18 cellular contexts compared by ENCODE assay signal in the genomic region with DNA sequence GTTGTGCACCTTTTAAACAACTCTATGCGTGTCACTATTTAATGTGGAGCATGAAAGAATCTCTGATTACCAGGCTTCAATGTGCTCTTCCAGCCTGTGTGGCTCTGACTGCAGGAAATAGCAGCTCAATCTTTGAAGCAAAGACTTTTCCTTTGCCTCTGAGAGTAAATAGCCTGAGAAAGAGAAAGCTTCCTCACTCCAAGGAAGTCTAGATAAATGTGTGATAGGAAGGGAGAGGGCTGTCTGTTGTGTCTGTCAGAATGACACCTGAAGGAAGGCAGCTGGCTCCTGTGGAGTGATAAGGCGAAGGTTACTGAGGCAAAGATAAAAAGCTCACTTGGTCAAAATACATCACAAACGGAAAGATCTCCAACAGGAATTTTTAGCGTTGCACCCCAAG.
A peak's percentile ranks its signal among the peaks of the same experiment; 100 is the strongest.
DNase-seq lines count a peak whose midpoint lies in the region; TF ChIP-seq lines count a peak whose summit lies in the region.
"Had no signal": no experiment of that assay in that cellular context is flagged by ENCODE, and none has a peak within 500 bp of the region (broad histone marks: within the 10 kb centered on the region; RNA-seq: fewer than 3 reads in every experiment).

No MANE protein-coding gene starts in this region.

- H3K9me3 ChIP-seq in hepatocyte (ENCODE audit: low read depth) (no peaks in the 10 kb centered on the region), A673 (ENCODE audit: low read depth, low read length, poor library complexity, severe bottlenecking) (no peaks in the 10 kb centered on the region), HAP-1 (no peaks in the 10 kb centered on the region)
- H3K9me3 ChIP-seq: thyroid gland had no signal

- H3K27ac Mint-ChIP-seq in osteocyte (ENCODE audit: unreplicated experiment) = peak overlapping the region; percentile 89
- H3K27ac Mint-ChIP-seq: activated CD4-positive, alpha-beta memory T cell treated with anti-CD3 and anti-CD28 coated beads for 36 hours; memory B cell; stimulated activated effector memory CD8-positive, alpha-beta T cell treated with anti-CD3 and anti-CD28 coated beads, Interleukin-12 subunit alpha, Interleukin-12 subunit beta, amount 100 ng/mL, for 72 hours had no signal

- 28% methylated on average over 4 of the region's 4 CpGs for WGBS in hepatocyte (ENCODE audit: low lambda C conversion rate, missing lambda C conversion rate)

- in situ Hi-C loops in HAP-1 (cut with MboI; ENCODE audit: low sequenced_read_pairs) = no loop called here

- H3K27me3 ChIP-seq in hepatocyte = no peaks in the 10 kb centered on the region
- no peaks in the 10 kb centered on the region for H3K27me3 ChIP-seq in A673 (replicated peaks; ENCODE audit: insufficient read depth, low read depth, low read length, poor library complexity)
- H3K27me3 ChIP-seq in HAP-1 (ENCODE audit: low read depth) = no peaks in the 10 kb centered on the region; the same call in 1 of the 2 replicates
- H3K27me3 ChIP-seq: gastroesophageal sphincter, spleen, thyroid gland had no signal

- no TSS peak for BruUV-seq in A673 (replicated peaks; lab: Mats Ljungman, UMichigan)

- peak overlapping the region; percentile 31 for H3K4me2 ChIP-seq in hepatocyte

- H3K4me1 ChIP-seq in hepatocyte (ENCODE audit: insufficient read depth) (peaks cover 13% of the 10 kb centered on the region), A673 (ENCODE audit: insufficient read depth, low read length, poor library complexity, severe bottlenecking) (no peaks in the 10 kb centered on the region), HAP-1 (no peaks in the 10 kb centered on the region)
- H3K4me1 ChIP-seq: gastroesophageal sphincter, spleen, thyroid gland had no signal

- CTCF ChIA-PET in A673 (lab: Charles Lee) = no interaction called here
- CTCF ChIA-PET in RWPE1 (lab: Yijun Ruan, JAX) = no interaction called here

- DNase-seq in HCEC 1CT (peak; percentile 12), SK-N-DZ (ENCODE audit: low spot score) (peak; percentile 88), hepatocyte (ENCODE audit: low spot score) (peak; percentile 21), osteocyte (ENCODE audit: extremely low spot score, unreplicated experiment) (no peak), A673 (ENCODE audit: low spot score) (no peak), HAP-1 (ENCODE audit: low spot score in 2 of 2) (no peak), NCI-H1694 (lab: John Stamatoyannopoulos, UW) (no peak), RWPE1 (ENCODE audit: low spot score) (no peak)
- DNase-seq: activated CD4-positive, alpha-beta memory T cell treated with anti-CD3 and anti-CD28 coated beads for 36 hours; C1 segment of cervical spinal cord; cerebellar nuclear complex; NCI-H2029 treated with DMSO at 0.1 percent for 48 hours; NCI-H526; spleen; thyroid gland had no signal

- peak overlapping the region; percentile 20 for H2AFZ ChIP-seq in hepatocyte

- H3K9me3 Mint-ChIP-seq in osteocyte (ENCODE audit: unreplicated experiment) = peaks cover 3% of the 10 kb centered on the region
- H3K9me3 Mint-ChIP-seq: activated CD4-positive, alpha-beta memory T cell treated with anti-CD3 and anti-CD28 coated beads for 36 hours; stimulated activated effector memory CD8-positive, alpha-beta T cell treated with anti-CD3 and anti-CD28 coated beads, Interleukin-12 subunit alpha, Interleukin-12 subunit beta, amount 100 ng/mL, for 72 hours had no signal

- H3K27me3 Mint-ChIP-seq in osteocyte (ENCODE audit: unreplicated experiment) = no peaks in the 10 kb centered on the region
- H3K27me3 Mint-ChIP-seq: activated CD4-positive, alpha-beta memory T cell treated with anti-CD3 and anti-CD28 coated beads for 36 hours; memory B cell had no signal

- H3K36me3 ChIP-seq in hepatocyte (replicated peaks; ENCODE audit: insufficient read depth, low read depth) = no peaks in the 10 kb centered on the region
- H3K36me3 ChIP-seq in A673 (ENCODE audit: insufficient read depth, low read length, poor library complexity, severe bottlenecking) = no peaks in the 10 kb centered on the region
- H3K36me3 ChIP-seq in HAP-1 (replicated peaks) = no peaks in the 10 kb centered on the region
- H3K36me3 ChIP-seq: gastroesophageal sphincter, spleen, thyroid gland had no signal

- H3K4me3 ChIP-seq in hepatocyte = no peak overlapping the region
- no peak overlapping the region for H3K4me3 ChIP-seq in A673 (ENCODE audit: low read depth, low read length, poor library complexity, severe bottlenecking)
- no peak overlapping the region for H3K4me3 ChIP-seq in HAP-1
- H3K4me3 ChIP-seq: gastroesophageal sphincter, spleen, thyroid gland had no signal

- H3K4me3 Mint-ChIP-seq in osteocyte (ENCODE audit: unreplicated experiment) = no peak overlapping the region
- H3K4me3 Mint-ChIP-seq: activated CD4-positive, alpha-beta memory T cell treated with anti-CD3 and anti-CD28 coated beads for 36 hours; memory B cell; stimulated activated effector memory CD8-positive, alpha-beta T cell treated with anti-CD3 and anti-CD28 coated beads, Interleukin-12 subunit alpha, Interleukin-12 subunit beta, amount 100 ng/mL, for 72 hours had no signal

- intact Hi-C loops in A673 (cut with micrococcal nuclease; ENCODE audit: unreplicated experiment) = no loop called here

- no peaks in the 10 kb centered on the region for H4K20me1 ChIP-seq in hepatocyte (ENCODE audit: insufficient read depth, poor library complexity, severe bottlenecking)

- H3K9me2 ChIP-seq in hepatocyte (replicated peaks; ENCODE audit: insufficient read depth) = no peaks in the 10 kb centered on the region

- peaks cover 2% of the 10 kb centered on the region for H3K36me3 Mint-ChIP-seq in osteocyte (ENCODE audit: unreplicated experiment)
- H3K36me3 Mint-ChIP-seq: activated CD4-positive, alpha-beta memory T cell treated with anti-CD3 and anti-CD28 coated beads for 36 hours; memory B cell; stimulated activated effector memory CD8-positive, alpha-beta T cell treated with anti-CD3 and anti-CD28 coated beads, Interleukin-12 subunit alpha, Interleukin-12 subunit beta, amount 100 ng/mL, for 72 hours had no signal

- H3K27ac ChIP-seq in hepatocyte (no peak overlapping the region), A673 (ENCODE audit: low read depth, low read length, poor library complexity, severe bottlenecking) (no peak overlapping the region), RWPE1 (no peak overlapping the region)
- H3K27ac ChIP-seq: gastroesophageal sphincter, spleen, thyroid gland had no signal

- POLR2A ChIA-PET in A673 (lab: Charles Lee; ENCODE audit: low non-redundant PET) = no interaction called here
- POLR2A ChIA-PET in RWPE1 (lab: Yijun Ruan, JAX; ENCODE audit: low non-redundant PET) = no interaction called here

- TF ChIP-seq CTCF in hepatocyte (IDR thresholded peaks at IDR 0.05; ENCODE audit: poor library complexity) (no peak), osteocyte (IDR thresholded peaks at IDR 0.05) (no peak), A673 (conservative IDR thresholded peaks at IDR 0.05; ENCODE audit: low read depth, low read length) (no peak), RWPE1 (conservative IDR thresholded peaks at IDR 0.05; ENCODE audit: low read depth) (no peak)

- H3K4me1 Mint-ChIP-seq in osteocyte (ENCODE audit: unreplicated experiment) = peaks cover 76% of the 10 kb centered on the region
- H3K4me1 Mint-ChIP-seq: memory B cell; stimulated activated effector memory CD8-positive, alpha-beta T cell treated with anti-CD3 and anti-CD28 coated beads, Interleukin-12 subunit alpha, Interleukin-12 subunit beta, amount 100 ng/mL, for 72 hours had no signal

- no peaks in the 10 kb centered on the region for H3K79me2 ChIP-seq in hepatocyte

Comparison
In these comparisons a context has a peak if more than half of its experiments do, and no peak if none do; other contexts are left out.
1. DNase-seq: peak in HCEC 1CT (single experiment), SK-N-DZ (single experiment) and hepatocyte (single experiment); none in osteocyte (single experiment), A673 (single experiment), HAP-1 (0 of 2), NCI-H1694 (single experiment) and RWPE1 (single experiment).